In the genomic region with DNA sequence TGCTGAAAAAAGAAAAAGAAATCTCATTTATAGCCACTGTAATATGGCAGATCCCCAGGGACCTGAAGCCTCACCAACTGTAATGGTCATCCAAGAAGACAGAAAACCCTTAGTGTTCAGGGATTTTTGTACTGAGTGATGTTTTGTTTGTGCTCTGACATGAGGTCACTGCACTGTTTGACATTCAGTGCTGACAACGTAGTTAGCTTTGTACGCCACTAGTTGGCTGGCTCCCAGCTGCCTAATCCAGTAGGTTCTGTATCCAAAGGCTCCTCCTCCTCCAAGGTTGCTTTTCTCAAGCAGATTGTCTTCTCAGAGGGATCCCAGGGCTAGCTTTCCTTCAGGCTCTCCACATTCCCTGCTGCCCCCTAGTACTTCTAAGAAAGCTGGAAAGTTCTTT, we compare ENCODE assay signal across 14 cellular contexts. TPM values are rescaled to one million over a fixed set of nuclear protein-coding genes. Genes with fewer than 3 reads are reported as not detected.
DNase-seq lines count a peak whose midpoint lies in the region; ATAC-seq and TF ChIP-seq lines count a peak whose summit lies in the region.
"Had no signal": no experiment of that assay in that cellular context is flagged by ENCODE, and none has a peak within 500 bp of the region (broad histone marks: within the 10 kb centered on the region; RNA-seq: fewer than 3 reads in every experiment).

No MANE protein-coding gene starts in this region.

- TF ChIP-seq CTCF in GM23338 (conservative IDR thresholded peaks at IDR 0.05; ENCODE audit: low read depth in 2 of 2) (peak in 1 of 2 experiments; percentile 14; a peak in 1 of 4 replicates), fibroblast of pulmonary artery (IDR thresholded peaks at IDR 0.05; ENCODE audit: low read length, missing control alignments) (no peak), nephron progenitor cell (IDR thresholded peaks at IDR 0.05) (no peak)

- H3K27ac Mint-ChIP-seq in GM23338 (no peak overlapping the region), nephron progenitor cell (peak overlapping the region; percentile 48)
- H3K27ac Mint-ChIP-seq in activated CD4-positive, alpha-beta memory T cell treated with anti-CD3 and anti-CD28 coated beads, Interleukin-2, amount 10 ng/mL, durations not matched to agents 7 days and 5 days = no peak overlapping the region
- no peak overlapping the region for H3K27ac Mint-ChIP-seq in activated CD8-positive, alpha-beta T cell treated with anti-CD3 and anti-CD28 coated beads, Interleukin-2, amount 10 ng/mL, durations not matched to agents 7 days and 5 days

- POLR2A ChIA-PET in activated CD4-positive, alpha-beta memory T cell treated with anti-CD3 and anti-CD28 coated beads, Interleukin-2, amount 10 ng/mL, durations not matched to agents 7 days and 5 days (lab: Charles Lee) = interaction anchor here (0.8 to 1.2 kb wide), 3 partner anchors 10 to 110 kb away, joined by 3 read pairs; partner anchors contain the start of genes C1orf122, MTF1 and YRDC
- POLR2A ChIA-PET in activated CD8-positive, alpha-beta T cell treated with anti-CD3 and anti-CD28 coated beads, Interleukin-2, amount 10 ng/mL, durations not matched to agents 7 days and 5 days (lab: Charles Lee) = interaction anchor here (2.4 kb wide), 1 partner anchor 10 kb away, joined by 10 read pairs; the partner anchor contains the start of genes C1orf122 and YRDC

- no peaks in the 10 kb centered on the region for H3K9me2 ChIP-seq in GM23338 (ENCODE audit: insufficient read depth)
- H3K9me2 ChIP-seq: SK-N-SH had no signal

- ATAC-seq in GM23338 = peak; percentile 87
- no peak for ATAC-seq in activated CD8-positive, alpha-beta T cell treated with anti-CD3 and anti-CD28 coated beads, Interleukin-2, amount 10 ng/mL, durations not matched to agents 7 days and 5 days
- ATAC-seq: lower lobe of right lung had no signal

- H3K9ac ChIP-seq in NT2/D1 (ENCODE audit: insufficient read length, low read depth) = no peak overlapping the region
- H3K9ac ChIP-seq: SK-N-SH had no signal

- CTCF ChIA-PET in activated CD4-positive, alpha-beta memory T cell treated with anti-CD3 and anti-CD28 coated beads, Interleukin-2, amount 10 ng/mL, durations not matched to agents 7 days and 5 days (lab: Charles Lee) = interaction anchor here (1.2 to 1.8 kb wide), 2 partner anchors 9 to 42 kb away, joined by 3 to 7 read pairs; partner anchors contain the start of genes C1orf122, MTF1 and YRDC
- CTCF ChIA-PET in activated CD8-positive, alpha-beta T cell treated with anti-CD3 and anti-CD28 coated beads, Interleukin-2, amount 10 ng/mL, durations not matched to agents 7 days and 5 days (lab: Charles Lee) = interaction anchor here (1.4 to 7.8 kb wide), 4 partner anchors 8 to 42 kb away, joined by 3 to 46 read pairs (median 4); partner anchors contain the start of gene MTF1

- H3K4me3 ChIP-seq in GM23338 (no peak overlapping the region), NT2/D1 (ENCODE audit: insufficient read length, low read depth) (no peak overlapping the region), fibroblast of pulmonary artery (replicated peaks; ENCODE audit: low read depth, low read length) (no peak overlapping the region)
- H3K4me3 ChIP-seq: lower lobe of right lung had no signal

- no peak overlapping the region for H2AFZ ChIP-seq in GM23338

- no peaks in the 10 kb centered on the region for H3K79me2 ChIP-seq in GM23338 (replicated peaks; ENCODE audit: insufficient read depth)

- no peaks in the 10 kb centered on the region for H3K9me3 Mint-ChIP-seq in GM23338
- H3K9me3 Mint-ChIP-seq in nephron progenitor cell = no peaks in the 10 kb centered on the region
- no peaks in the 10 kb centered on the region for H3K9me3 Mint-ChIP-seq in activated CD4-positive, alpha-beta memory T cell treated with anti-CD3 and anti-CD28 coated beads, Interleukin-2, amount 10 ng/mL, durations not matched to agents 7 days and 5 days
- H3K9me3 Mint-ChIP-seq in activated CD8-positive, alpha-beta T cell treated with anti-CD3 and anti-CD28 coated beads, Interleukin-2, amount 10 ng/mL, durations not matched to agents 7 days and 5 days (ENCODE audit: insufficient read depth) = no peaks in the 10 kb centered on the region
- H3K9me3 Mint-ChIP-seq: CD4-positive, alpha-beta memory T cell had no signal

- DNase-seq in GM23338 (ENCODE audit: low spot score) = peak; percentile 60
- DNase-seq in NT2/D1 (ENCODE audit: low read depth, low spot score) = peak; percentile 68
- peak; percentile 26 for DNase-seq in fibroblast of pulmonary artery (ENCODE audit: low read depth)
- DNase-seq in nephron progenitor cell = no peak
- DNase-seq in activated CD4-positive, alpha-beta memory T cell treated with anti-CD3 and anti-CD28 coated beads, Interleukin-2, amount 10 ng/mL, durations not matched to agents 7 days and 5 days = no peak
- no peak for DNase-seq in T-helper 9 cell
- DNase-seq in activated CD4-positive, CD25-positive, alpha-beta regulatory T cell (lab: John Stamatoyannopoulos, UW) = no peak
- DNase-seq in activated CD8-positive, alpha-beta T cell treated with anti-CD3 and anti-CD28 coated beads, Interleukin-2, amount 10 ng/mL, durations not matched to agents 7 days and 5 days = no peak
- DNase-seq: amniotic stem cell; CD4-positive, alpha-beta memory T cell; lower lobe of right lung; NCI-H2171; retina; SK-N-SH had no signal

- H3K4me3 Mint-ChIP-seq in GM23338 (no peak overlapping the region), nephron progenitor cell (no peak overlapping the region)
- H3K4me3 Mint-ChIP-seq in activated CD4-positive, alpha-beta memory T cell treated with anti-CD3 and anti-CD28 coated beads, Interleukin-2, amount 10 ng/mL, durations not matched to agents 7 days and 5 days = no peak overlapping the region
- H3K4me3 Mint-ChIP-seq in activated CD8-positive, alpha-beta T cell treated with anti-CD3 and anti-CD28 coated beads, Interleukin-2, amount 10 ng/mL, durations not matched to agents 7 days and 5 days = no peak overlapping the region
- H3K4me3 Mint-ChIP-seq: CD4-positive, alpha-beta memory T cell had no signal

- H3K27ac ChIP-seq in GM23338 (ENCODE audit: low read depth) = peak overlapping the region; percentile 80; the same call in 1 of the 2 replicates
- H3K27ac ChIP-seq: lower lobe of right lung had no signal

- H3K27me3 Mint-ChIP-seq in GM23338 (ENCODE audit: insufficient read depth, low read depth, poor library complexity) = peaks cover 16% of the 10 kb centered on the region
- no peaks in the 10 kb centered on the region for H3K27me3 Mint-ChIP-seq in nephron progenitor cell (ENCODE audit: low read depth, poor library complexity)
- H3K27me3 Mint-ChIP-seq in activated CD4-positive, alpha-beta memory T cell treated with anti-CD3 and anti-CD28 coated beads, Interleukin-2, amount 10 ng/mL, durations not matched to agents 7 days and 5 days = no peaks in the 10 kb centered on the region
- no peaks in the 10 kb centered on the region for H3K27me3 Mint-ChIP-seq in activated CD8-positive, alpha-beta T cell treated with anti-CD3 and anti-CD28 coated beads, Interleukin-2, amount 10 ng/mL, durations not matched to agents 7 days and 5 days (ENCODE audit: low read depth)
- H3K27me3 Mint-ChIP-seq: CD4-positive, alpha-beta memory T cell had no signal

- H3K36me3 ChIP-seq in GM23338 (ENCODE audit: insufficient read depth) (peaks cover 23% of the 10 kb centered on the region), NT2/D1 (ENCODE audit: insufficient read depth, insufficient read length, low read length) (peaks cover 82% of the 10 kb centered on the region)

- 0 out of 3 replicates have a peak, but pooled peaks cover 4% of the 10 kb centered on the region for H3K4me1 Mint-ChIP-seq in GM23338
- H3K4me1 Mint-ChIP-seq in nephron progenitor cell = no peaks in the 10 kb centered on the region
- H3K4me1 Mint-ChIP-seq in activated CD4-positive, alpha-beta memory T cell treated with anti-CD3 and anti-CD28 coated beads, Interleukin-2, amount 10 ng/mL, durations not matched to agents 7 days and 5 days = peaks cover 3% of the 10 kb centered on the region
- H3K4me1 Mint-ChIP-seq in activated CD8-positive, alpha-beta T cell treated with anti-CD3 and anti-CD28 coated beads, Interleukin-2, amount 10 ng/mL, durations not matched to agents 7 days and 5 days (ENCODE audit: low read depth) = no peaks in the 10 kb centered on the region
- H3K4me1 Mint-ChIP-seq: CD4-positive, alpha-beta memory T cell had no signal

- H3K4me1 ChIP-seq in GM23338 (ENCODE audit: insufficient read depth) = no peaks in the 10 kb centered on the region
- peaks cover 3% of the 10 kb centered on the region for H3K4me1 ChIP-seq in NT2/D1 (ENCODE audit: insufficient read depth, insufficient read length)
- H3K4me1 ChIP-seq: lower lobe of right lung had no signal

- H4K20me1 ChIP-seq in GM23338 (replicated peaks; ENCODE audit: insufficient read depth) = peaks cover 5% of the 10 kb centered on the region; the same call in 1 of the 2 replicates

- no peak overlapping the region for H3K4me2 ChIP-seq in GM23338
- H3K4me2 ChIP-seq: SK-N-SH had no signal

- H3K9me3 ChIP-seq in NT2/D1 (ENCODE audit: insufficient read depth, low read length) = no peaks in the 10 kb centered on the region
- H3K9me3 ChIP-seq: lower lobe of right lung, SK-N-SH had no signal

- H3K27me3 ChIP-seq in GM23338 (ENCODE audit: insufficient read depth) (no peaks in the 10 kb centered on the region), NT2/D1 (ENCODE audit: insufficient read depth, insufficient read length) (no peaks in the 10 kb centered on the region)

- H3K36me3 Mint-ChIP-seq in GM23338 (ENCODE audit: low read depth) (peaks cover 23% of the 10 kb centered on the region), nephron progenitor cell (ENCODE audit: low read depth) (peaks cover 27% of the 10 kb centered on the region)
- peaks cover 38% of the 10 kb centered on the region for H3K36me3 Mint-ChIP-seq in activated CD4-positive, alpha-beta memory T cell treated with anti-CD3 and anti-CD28 coated beads, Interleukin-2, amount 10 ng/mL, durations not matched to agents 7 days and 5 days (ENCODE audit: low read depth)
- H3K36me3 Mint-ChIP-seq in activated CD8-positive, alpha-beta T cell treated with anti-CD3 and anti-CD28 coated beads, Interleukin-2, amount 10 ng/mL, durations not matched to agents 7 days and 5 days (ENCODE audit: low read depth) = peaks cover 38% of the 10 kb centered on the region

- H3F3A ChIP-seq in GM23338 (replicated peaks; ENCODE audit: low read depth) = no peaks in the 10 kb centered on the region

RNA-seq across cellular contexts. Expression of gene YRDC, which starts 9.5 kb away (rescaled TPM):
- total RNA-seq in GM23338 (2014; rRNA removed; shearing (Covaris generic)) = 31.8 and 46.0 TPM in 2 replicates
- 18.4 and 20.2 TPM in 2 replicates for polyA plus RNA-seq in GM23338 (2016; fragmentation: Nextera tagmentation; extraction: Ambion mirVana)
- total RNA-seq in activated CD4-positive, alpha-beta memory T cell treated with anti-CD3 and anti-CD28 coated beads, Interleukin-2, amount 10 ng/mL, durations not matched to agents 7 days and 5 days = 10 to 100 TPM; 16.4 to 16.8 TPM
- 10 to 100 TPM; 17.1 to 17.3 TPM for total RNA-seq in activated CD8-positive, alpha-beta T cell treated with anti-CD3 and anti-CD28 coated beads, Interleukin-2, amount 10 ng/mL, durations not matched to agents 7 days and 5 days

RNA-seq across cellular contexts. Expression of gene C1orf122, which starts 9.9 kb away (rescaled TPM):
- 56.7 and 68.3 TPM in 2 replicates for total RNA-seq in GM23338 (2014; rRNA removed; shearing (Covaris generic))
- 32.8 and 40.5 TPM in 2 replicates for polyA plus RNA-seq in GM23338 (2016; fragmentation: Nextera tagmentation; extraction: Ambion mirVana)
- 10 to 100 TPM; 17.3 to 18.3 TPM for total RNA-seq in activated CD4-positive, alpha-beta memory T cell treated with anti-CD3 and anti-CD28 coated beads, Interleukin-2, amount 10 ng/mL, durations not matched to agents 7 days and 5 days
- 10 to 100 TPM; 19.1 to 22.2 TPM for total RNA-seq in activated CD8-positive, alpha-beta T cell treated with anti-CD3 and anti-CD28 coated beads, Interleukin-2, amount 10 ng/mL, durations not matched to agents 7 days and 5 days

RNA-seq across cellular contexts. Expression of gene MANEAL, which starts 23.8 kb away (rescaled TPM):
- total RNA-seq in GM23338 (2014; rRNA removed; shearing (Covaris generic)) = 8.1 and 8.6 TPM in 2 replicates
- polyA plus RNA-seq in GM23338 (2016; fragmentation: Nextera tagmentation; extraction: Ambion mirVana) = 2.2 and 2.3 TPM in 2 replicates
- total RNA-seq in activated CD4-positive, alpha-beta memory T cell treated with anti-CD3 and anti-CD28 coated beads, Interleukin-2, amount 10 ng/mL, durations not matched to agents 7 days and 5 days = 1 to 10 TPM; 1.7 to 1.8 TPM
- total RNA-seq in activated CD8-positive, alpha-beta T cell treated with anti-CD3 and anti-CD28 coated beads, Interleukin-2, amount 10 ng/mL, durations not matched to agents 7 days and 5 days = 1 to 10 TPM; 1.2 to 2.5 TPM

RNA-seq across cellular contexts. Expression of gene MTF1, which starts 41.9 kb away (rescaled TPM):
- total RNA-seq in GM23338 (2014; rRNA removed; shearing (Covaris generic)) = 4.5 and 5.7 TPM in 2 replicates
- polyA plus RNA-seq in GM23338 (2016; fragmentation: Nextera tagmentation; extraction: Ambion mirVana) = 3.0 and 5.6 TPM in 2 replicates
- 10 to 100 TPM; 27.5 to 28.8 TPM for total RNA-seq in activated CD4-positive, alpha-beta memory T cell treated with anti-CD3 and anti-CD28 coated beads, Interleukin-2, amount 10 ng/mL, durations not matched to agents 7 days and 5 days
- 10 to 100 TPM; 22.4 to 27.7 TPM for total RNA-seq in activated CD8-positive, alpha-beta T cell treated with anti-CD3 and anti-CD28 coated beads, Interleukin-2, amount 10 ng/mL, durations not matched to agents 7 days and 5 days

RNA-seq across cellular contexts. Expression of gene EPHA10, which starts 52.6 kb away (rescaled TPM):
- total RNA-seq in GM23338 (2014; rRNA removed; shearing (Covaris generic)) = 1.5 and 2.4 TPM in 2 replicates
- polyA plus RNA-seq in GM23338 (2016; fragmentation: Nextera tagmentation; extraction: Ambion mirVana) = 0.21 and 0.76 TPM in 2 replicates
- not detected for total RNA-seq in activated CD4-positive, alpha-beta memory T cell treated with anti-CD3 and anti-CD28 coated beads, Interleukin-2, amount 10 ng/mL, durations not matched to agents 7 days and 5 days
- total RNA-seq in activated CD8-positive, alpha-beta T cell treated with anti-CD3 and anti-CD28 coated beads, Interleukin-2, amount 10 ng/mL, durations not matched to agents 7 days and 5 days = not detected
- polyA plus RNA-seq: CD4-positive, alpha-beta memory T cell had no signal

Comparison
In these comparisons a context has a peak if more than half of its experiments do, and no peak if none do; other contexts are left out.
1. DNase-seq: peak in GM23338 (single experiment), NT2/D1 (single experiment) and fibroblast of pulmonary artery (single experiment); none in nephron progenitor cell (single experiment), activated CD4-positive, alpha-beta memory T cell treated with anti-CD3 and anti-CD28 coated beads, Interleukin-2, amount 10 ng/mL, durations not matched to agents 7 days and 5 days (single experiment), T-helper 9 cell (single experiment), activated CD4-positive, CD25-positive, alpha-beta regulatory T cell (0 of 4) and activated CD8-positive, alpha-beta T cell treated with anti-CD3 and anti-CD28 coated beads, Interleukin-2, amount 10 ng/mL, durations not matched to agents 7 days and 5 days (single experiment).